Comparison of ENCODE assay signal across 9 cellular contexts in genomic region chr3:71416868-71417267, GRCh38.
DNase-seq lines count a peak whose midpoint lies in the region; ATAC-seq and TF ChIP-seq lines count a peak whose summit lies in the region.
"Had no signal": no experiment of that assay in that cellular context is flagged by ENCODE, and none has a peak within 500 bp of the region (broad histone marks: within the 10 kb centered on the region; RNA-seq: fewer than 3 reads in every experiment).

No MANE protein-coding gene starts in this region.

- no peaks in the 10 kb centered on the region for H3K36me3 Mint-ChIP-seq in WTC11

- peaks cover 15% of the 10 kb centered on the region for H3K4me1 ChIP-seq in osteoblast (ENCODE audit: insufficient read depth, low read length)

- POLR2A ChIA-PET in AG04450 (lab: Yijun Ruan, JAX) (no interaction called here), WTC11 (lab: Charles Lee) (no interaction called here), GM10248 (lab: Yijun Ruan, JAX) (no interaction called here)

- H3K27ac Mint-ChIP-seq in WTC11 = no peak overlapping the region

- H3K9me3 Mint-ChIP-seq in WTC11 = no peaks in the 10 kb centered on the region

- peaks cover 89% of the 10 kb centered on the region for H3K79me2 ChIP-seq in osteoblast (ENCODE audit: insufficient read depth, low read length)

- intact Hi-C loops in head of caudate nucleus (cut with DNase I) = no loop called here

- no peaks in the 10 kb centered on the region for H3K9me3 ChIP-seq in AG04450 (ENCODE audit: control insufficient read depth, insufficient read depth, low read length)
- H3K9me3 ChIP-seq in osteoblast (ENCODE audit: low read depth, low read length) = no peaks in the 10 kb centered on the region

- H3K4me1 Mint-ChIP-seq in WTC11 = peaks cover 19% of the 10 kb centered on the region

- H2AFZ ChIP-seq in osteoblast (ENCODE audit: low read length) = no peak overlapping the region

- H3K4me3 Mint-ChIP-seq in WTC11 = no peak overlapping the region

- peak; percentile 25 for ATAC-seq in GM18502 (IDR thresholded peaks at IDR 0.05; ENCODE audit: poor library complexity, unreplicated experiment)
- ATAC-seq in WTC11 = peak; percentile 92
- no peak for ATAC-seq in HG02678 (IDR thresholded peaks at IDR 0.05; ENCODE audit: unreplicated experiment)

- DNase-seq in AG04450 (ENCODE audit: low read depth, low spot score) (no peak), WTC11 (ENCODE audit: low spot score) (peak; percentile 41), iPS-NIHi7 (ENCODE audit: extremely low spot score) (peak; percentile 58), osteoblast (ENCODE audit: insufficient read length, low spot score, missing footprints) (no peak), head of caudate nucleus (no peak), GM10248 (ENCODE audit: extremely low spot score) (no peak)
- DNase-seq: activated effector memory CD4-positive, alpha-beta T cell treated with anti-CD3 and anti-CD28 coated beads, Interleukin-2, amount 50 U/mL, for 16 hours had no signal

- H3K4me3 ChIP-seq in AG04450 (ENCODE audit: low read depth, low read length) (no peak overlapping the region), osteoblast (ENCODE audit: insufficient read depth, low read length) (no peak overlapping the region)

- H3K4me2 ChIP-seq in osteoblast (ENCODE audit: insufficient read depth, low read length) = no peak overlapping the region

- H3K36me3 ChIP-seq in osteoblast (ENCODE audit: insufficient read depth, low read length) = no peaks in the 10 kb centered on the region

- TF ChIP-seq CTCF in AG04450 (IDR thresholded peaks at IDR 0.05; ENCODE audit: low read depth, low read length) (0 out of 2 replicates have a peak, but pooled peaks have one; percentile 6), WTC11 (IDR thresholded peaks at IDR 0.05) (0 out of 2 replicates have a peak, but pooled peaks have one; percentile 14), osteoblast (IDR thresholded peaks at IDR 0.05; ENCODE audit: extremely low read depth, low read depth, low read length) (no peak), GM10248 (IDR thresholded peaks at IDR 0.05; ENCODE audit: control extremely low read depth, extremely low read depth, low read depth, missing control alignments) (no peak)

- no peak overlapping the region for H3K27ac ChIP-seq in AG04450 (ENCODE audit: low read depth, low read length)
- H3K27ac ChIP-seq in osteoblast (ENCODE audit: low read depth, low read length) = no peak overlapping the region

- no peaks in the 10 kb centered on the region for H3K27me3 Mint-ChIP-seq in WTC11 (ENCODE audit: low read depth)

- peaks cover 42% of the 10 kb centered on the region for H4K20me1 ChIP-seq in osteoblast (ENCODE audit: insufficient read depth, low read length)

- H3K27me3 ChIP-seq in AG04450 (ENCODE audit: control insufficient read depth, insufficient read depth, low read length) = no peaks in the 10 kb centered on the region
- H3K27me3 ChIP-seq in osteoblast (ENCODE audit: insufficient read depth, low read length) = no peaks in the 10 kb centered on the region

- CTCF ChIA-PET in AG04450 (lab: Charles Lee) (no interaction called here), WTC11 (lab: Charles Lee) (interaction anchor here (0.9 to 2.1 kb wide), 7 partner anchors 9 to 388 kb away, joined by 3 to 13 read pairs (median 4); no protein-coding TSS in a partner anchor), GM10248 (lab: Yijun Ruan, JAX) (interaction anchor here (1.0 kb wide), 1 partner anchor 13 kb away, joined by 5 read pairs; no protein-coding TSS in a partner anchor)

TF ChIP-seq in WTC11, 78 proteins besides CTCF, POLR2A, EP300 and RAD21 (continues in another document):
- no peak for TF ChIP-seq MLX (CRISPR knock-in tag; IDR thresholded peaks at IDR 0.05)
- TF ChIP-seq MYBL2 (CRISPR knock-in tag; IDR thresholded peaks at IDR 0.05) = no peak
- TF ChIP-seq ZNF219 (CRISPR knock-in tag; IDR thresholded peaks at IDR 0.05; ENCODE audit: borderline replicate concordance) = no peak
- no peak for TF ChIP-seq GRHL2 (CRISPR knock-in tag; IDR thresholded peaks at IDR 0.05; ENCODE audit: insufficient replicate concordance, severe bottlenecking)
- TF ChIP-seq ZNF317 (CRISPR knock-in tag; IDR thresholded peaks at IDR 0.05; ENCODE audit: borderline replicate concordance, low read depth) = no peak
- no peak for TF ChIP-seq NR1H2 (CRISPR knock-in tag; IDR thresholded peaks at IDR 0.05)
- no peak for TF ChIP-seq ETV6 (CRISPR knock-in tag; IDR thresholded peaks at IDR 0.05)
- no peak for TF ChIP-seq ZNF232 (CRISPR knock-in tag; IDR thresholded peaks at IDR 0.05)
- TF ChIP-seq ZNF263 (CRISPR knock-in tag; IDR thresholded peaks at IDR 0.05; ENCODE audit: low read depth) = no peak
- TF ChIP-seq SMAD3 (CRISPR knock-in tag; IDR thresholded peaks at IDR 0.05; ENCODE audit: borderline replicate concordance) = no peak
- no peak for TF ChIP-seq MXD4 (CRISPR knock-in tag; IDR thresholded peaks at IDR 0.05; ENCODE audit: borderline replicate concordance)
- no peak for TF ChIP-seq ESRRA (CRISPR knock-in tag; IDR thresholded peaks at IDR 0.05; ENCODE audit: borderline replicate concordance)
- TF ChIP-seq STAT6 (CRISPR knock-in tag; conservative IDR thresholded peaks at IDR 0.05; ENCODE audit: low read depth) = no peak
- no peak for TF ChIP-seq ZNF121 (CRISPR knock-in tag; IDR thresholded peaks at IDR 0.05)
- no peak for TF ChIP-seq SP1 (CRISPR knock-in tag; conservative IDR thresholded peaks at IDR 0.05)
- TF ChIP-seq ZSCAN18 (CRISPR knock-in tag; IDR thresholded peaks at IDR 0.05) = no peak
- no peak for TF ChIP-seq PREB (CRISPR knock-in tag; IDR thresholded peaks at IDR 0.05; ENCODE audit: borderline replicate concordance)
- TF ChIP-seq USF2 (CRISPR knock-in tag; IDR thresholded peaks at IDR 0.05) = no peak

Comparison
In these comparisons a context has a peak if more than half of its experiments do, and no peak if none do; other contexts are left out.
1. DNase-seq: peak in WTC11 (single experiment) and iPS-NIHi7 (single experiment); none in AG04450 (single experiment), osteoblast (single experiment), head of caudate nucleus (0 of 42) and GM10248 (single experiment).
2. CTCF ChIP-seq: peak in AG04450 (single experiment) and WTC11 (single experiment); none in osteoblast (single experiment) and GM10248 (single experiment).